8 cellular contexts compared by ENCODE assay signal in genomic region chr1:151990058-151990855, GRCh38. TPM values are rescaled to one million over a fixed set of nuclear protein-coding genes. Genes with fewer than 3 reads are reported as not detected.
DNase-seq lines count a peak whose midpoint lies in the region; TF ChIP-seq lines count a peak whose summit lies in the region.

No MANE protein-coding gene starts in this region.

- H3K4me3 ChIP-seq in foreskin fibroblast (ENCODE audit: low read depth in 1 of 2, low read length in 2 of 2) (peak overlapping the region; percentile 86 to 91), stomach (peak overlapping the region in 2 of 4 donors; percentile 80)

- H3K4me1 ChIP-seq in stomach = peaks cover 56 to 79% (median 68%) of the 10 kb centered on the region in 4 donors

- H3K27ac Mint-ChIP-seq in activated CD4-positive, alpha-beta T cell treated with anti-CD3 and anti-CD28 coated beads, Interleukin-2, amount 10 ng/mL, durations not matched to agents 7 days and 5 days = no peak overlapping the region
- H3K27ac Mint-ChIP-seq in activated CD4-positive, alpha-beta memory T cell treated with anti-CD3 and anti-CD28 coated beads for 36 hours = peak overlapping the region; percentile 36

- peaks cover 78% of the 10 kb centered on the region for H3K4me1 Mint-ChIP-seq in activated CD4-positive, alpha-beta T cell treated with anti-CD3 and anti-CD28 coated beads, Interleukin-2, amount 10 ng/mL, durations not matched to agents 7 days and 5 days
- H3K4me1 Mint-ChIP-seq in activated CD4-positive, alpha-beta memory T cell treated with anti-CD3 and anti-CD28 coated beads for 36 hours (ENCODE audit: low read depth) = peaks cover 73% of the 10 kb centered on the region

- peak overlapping the region; percentile 40 to 98 (median 88) for H3K27ac ChIP-seq in stomach
- H3K27ac ChIP-seq in caudate nucleus (ENCODE audit: low read depth, low read length) = no peak overlapping the region

- CTCF ChIA-PET in activated CD4-positive, alpha-beta T cell treated with anti-CD3 and anti-CD28 coated beads, Interleukin-2, amount 10 ng/mL, durations not matched to agents 7 days and 5 days (lab: Charles Lee) = interaction anchor here (0.9 to 1.4 kb wide), 3 partner anchors 10 to 22 kb away, joined by 3 to 6 read pairs (median 4); no protein-coding TSS in a partner anchor
- CTCF ChIA-PET in activated CD4-positive, alpha-beta memory T cell treated with anti-CD3 and anti-CD28 coated beads for 36 hours (lab: Charles Lee) = interaction anchor here (0.8 to 30.4 kb wide), 6 partner anchors 12 to 54 kb away, joined by 3 to 587 read pairs (median 23); no protein-coding TSS in a partner anchor

- H3K27me3 ChIP-seq in stomach = peaks cover 0 to 9% (median 0%) of the 10 kb centered on the region in 3 donors

- H3K9me3 Mint-ChIP-seq in activated CD4-positive, alpha-beta T cell treated with anti-CD3 and anti-CD28 coated beads, Interleukin-2, amount 10 ng/mL, durations not matched to agents 7 days and 5 days = no peaks in the 10 kb centered on the region
- no peaks in the 10 kb centered on the region for H3K9me3 Mint-ChIP-seq in activated CD4-positive, alpha-beta memory T cell treated with anti-CD3 and anti-CD28 coated beads for 36 hours

- H3K36me3 ChIP-seq in stomach = peaks cover 6 to 15% (median 9%) of the 10 kb centered on the region in 4 donors

- TF ChIP-seq POLR2A in stomach (IDR thresholded peaks at IDR 0.05) = no peak

- WGBS in stomach, 5 donors = 34 to 60% (median 37%) methylated on average over 5 of the region's 5 CpGs

- POLR2A ChIA-PET in activated CD4-positive, alpha-beta T cell treated with anti-CD3 and anti-CD28 coated beads, Interleukin-2, amount 10 ng/mL, durations not matched to agents 7 days and 5 days (lab: Charles Lee) = no interaction called here
- POLR2A ChIA-PET in activated CD4-positive, alpha-beta memory T cell treated with anti-CD3 and anti-CD28 coated beads for 36 hours (lab: Charles Lee) = interaction anchor here (0.7 kb wide), 1 partner anchor 49 kb away, joined by 3 read pairs; no protein-coding TSS in a partner anchor

- TF ChIP-seq EP300 in stomach (IDR thresholded peaks at IDR 0.05) = no peak

- peak overlapping the region; percentile 95 for H3K4me3 Mint-ChIP-seq in activated CD4-positive, alpha-beta T cell treated with anti-CD3 and anti-CD28 coated beads, Interleukin-2, amount 10 ng/mL, durations not matched to agents 7 days and 5 days
- no peak overlapping the region for H3K4me3 Mint-ChIP-seq in activated CD4-positive, alpha-beta memory T cell treated with anti-CD3 and anti-CD28 coated beads for 36 hours

- no peak for DNase-seq in activated CD4-positive, alpha-beta T cell treated with anti-CD3 and anti-CD28 coated beads, Interleukin-2, amount 10 ng/mL, durations not matched to agents 7 days and 5 days
- DNase-seq in activated CD4-positive, alpha-beta T cell treated with anti-CD3 and anti-CD28 coated beads, Interleukin-2, amount 50 U/mL, for 4 hours = no peak
- no peak for DNase-seq in activated CD4-positive, alpha-beta memory T cell treated with anti-CD3 and anti-CD28 coated beads for 36 hours
- DNase-seq in foreskin fibroblast (no peak), stomach (no peak), iPS-NIHi11 (ENCODE audit: low spot score) (no peak), COR-L47 (lab: John Stamatoyannopoulos, UW) (no peak), caudate nucleus (lab: John Stamatoyannopoulos, UW) (no peak)

- TF ChIP-seq CTCF in foreskin fibroblast (IDR thresholded peaks at IDR 0.05; ENCODE audit: low read depth, low read length) = no peak
- TF ChIP-seq CTCF in stomach (IDR thresholded peaks at IDR 0.05) = no peak

- H3K27me3 Mint-ChIP-seq in activated CD4-positive, alpha-beta T cell treated with anti-CD3 and anti-CD28 coated beads, Interleukin-2, amount 10 ng/mL, durations not matched to agents 7 days and 5 days = no peaks in the 10 kb centered on the region
- H3K27me3 Mint-ChIP-seq in activated CD4-positive, alpha-beta memory T cell treated with anti-CD3 and anti-CD28 coated beads for 36 hours = no peaks in the 10 kb centered on the region

- no peaks in the 10 kb centered on the region for H3K9me3 ChIP-seq in stomach

- peaks cover 62% of the 10 kb centered on the region for H3K36me3 Mint-ChIP-seq in activated CD4-positive, alpha-beta T cell treated with anti-CD3 and anti-CD28 coated beads, Interleukin-2, amount 10 ng/mL, durations not matched to agents 7 days and 5 days (ENCODE audit: low read depth)
- peaks cover 18% of the 10 kb centered on the region for H3K36me3 Mint-ChIP-seq in activated CD4-positive, alpha-beta memory T cell treated with anti-CD3 and anti-CD28 coated beads for 36 hours

- intact Hi-C loops in activated CD4-positive, alpha-beta memory T cell treated with anti-CD3 and anti-CD28 coated beads for 36 hours (cut with micrococcal nuclease) = loop anchor here (5.0 kb wide), 1 partner anchor 143 kb away; no protein-coding TSS in a partner anchor
- intact Hi-C loops in stomach (cut with DNase I; ENCODE audit: low total_unique reads) = no loop called here

RNA-seq across cellular contexts. Expression of gene S100A10, which starts 3.4 kb away (rescaled TPM):
- 100 to 1,000 TPM; 561 to 662 TPM for total RNA-seq in activated CD4-positive, alpha-beta T cell treated with anti-CD3 and anti-CD28 coated beads, Interleukin-2, amount 10 ng/mL, durations not matched to agents 7 days and 5 days
- 100 to 1,000 TPM; 257 to 270 TPM for total RNA-seq in activated CD4-positive, alpha-beta memory T cell treated with anti-CD3 and anti-CD28 coated beads for 36 hours
- 100 to 1,000 TPM in 2 of 5 donors, 10 to 100 TPM in 2, 1 to 10 TPM in 1; 6.4 to 308 (median 53.9) TPM for total RNA-seq in stomach
- polyA plus RNA-seq in stomach = 100 to 1,000 TPM; 220 to 830 (median 399) TPM

RNA-seq across cellular contexts. Expression of gene S100A11, which starts 46.5 kb away (rescaled TPM):
- 100 to 1,000 TPM; 367 to 412 TPM for total RNA-seq in activated CD4-positive, alpha-beta T cell treated with anti-CD3 and anti-CD28 coated beads, Interleukin-2, amount 10 ng/mL, durations not matched to agents 7 days and 5 days
- total RNA-seq in activated CD4-positive, alpha-beta memory T cell treated with anti-CD3 and anti-CD28 coated beads for 36 hours = 100 to 1,000 TPM; 460 to 477 TPM
- total RNA-seq in stomach = 100 to 1,000 TPM in 1 of 5 donors, 10 to 100 TPM in 3, 1 to 10 TPM in 1; 9.8 to 450 (median 26.1) TPM
- 1,000 to 10,000 TPM; 1,189 to 3,881 (median 1,794) TPM for polyA plus RNA-seq in stomach
